Comparison of ENCODE assay signal across 7 cellular contexts in the genomic region with DNA sequence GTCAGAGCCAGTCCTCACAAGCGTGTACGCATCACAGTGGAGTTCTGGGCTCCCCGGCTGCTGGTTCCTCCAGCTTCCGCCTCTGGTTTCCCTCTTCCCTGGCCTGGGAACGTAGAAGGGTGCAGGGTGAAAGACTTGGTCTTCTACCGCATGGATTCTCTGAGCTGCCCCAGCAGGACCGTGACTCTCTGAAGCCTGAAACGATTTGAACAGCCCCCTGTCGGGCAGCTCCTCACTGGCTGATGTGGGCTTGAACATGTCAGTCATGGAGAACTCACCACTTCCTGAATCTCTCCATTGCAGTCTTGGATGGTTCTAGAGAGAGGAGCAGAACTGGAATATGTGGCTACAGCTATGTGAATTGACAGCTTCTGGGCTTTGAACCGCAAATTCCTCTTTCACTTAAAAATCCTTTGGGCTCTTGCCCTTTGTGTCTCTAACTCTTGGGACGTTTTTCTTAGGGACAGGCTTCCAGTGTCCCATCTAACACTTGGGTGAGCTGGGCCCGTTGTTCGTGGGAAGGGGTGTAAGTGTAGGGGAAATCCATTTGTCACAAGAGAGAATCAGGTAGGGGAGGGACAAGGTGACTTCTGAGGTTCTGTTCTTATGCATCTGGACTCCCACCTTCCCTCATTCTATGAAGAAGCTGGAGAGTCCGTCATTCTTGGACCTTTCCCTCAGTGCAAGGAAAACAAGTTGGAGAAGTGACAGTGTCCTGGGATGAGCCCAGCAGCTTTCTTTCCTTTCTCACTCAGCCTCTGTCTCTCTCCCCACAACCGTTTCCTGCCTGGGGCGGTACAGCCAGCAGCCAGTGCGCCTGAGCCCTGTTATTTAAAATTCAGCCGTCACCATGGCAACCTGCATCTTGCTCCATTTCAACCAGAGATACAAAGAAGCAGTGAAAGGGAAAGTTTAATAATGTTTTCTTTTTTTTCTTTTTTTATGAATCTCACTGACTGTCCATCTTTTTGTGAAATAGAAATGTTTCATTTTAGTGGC.
DNase-seq lines count a peak whose midpoint lies in the region; ATAC-seq lines count a peak whose summit lies in the region.

No MANE protein-coding gene starts in this region.

- peak overlapping the region; percentile 75 for H3K27ac ChIP-seq in angular gyrus (ENCODE audit: low read depth, low read length)

- H3K27ac Mint-ChIP-seq in T-helper 1 cell treated with Interleukin-12 subunit alpha and Interleukin-12 subunit beta and Interleukin-4 antibody, amounts not matched to agents 30 μg/mL and 1 μg/mL, for 36 hours: peak overlapping the region; percentile 94
- peak overlapping the region; percentile 95 for H3K27ac Mint-ChIP-seq in stimulated activated effector memory CD8-positive, alpha-beta T cell treated with anti-CD3 and anti-CD28 coated beads, Interleukin-12 subunit alpha, Interleukin-12 subunit beta, amount 100 ng/mL, for 72 hours

- peak; percentile 46 to 74 for DNase-seq in lung microvascular endothelial cell (ENCODE audit: low read depth in 2 of 2)
- peak; percentile 24 to 70 for DNase-seq in stimulated activated effector memory CD8-positive, alpha-beta T cell treated with anti-CD3 and anti-CD28 coated beads, Interleukin-12 subunit alpha, Interleukin-12 subunit beta, amount 100 ng/mL, for 72 hours (ENCODE audit: low spot score in 2 of 2)
- no peak for DNase-seq in amniotic stem cell (lab: John Stamatoyannopoulos, UW)

- peak overlapping the region; percentile 71 for H3K4me3 Mint-ChIP-seq in T-helper 1 cell treated with Interleukin-12 subunit alpha and Interleukin-12 subunit beta and Interleukin-4 antibody, amounts not matched to agents 30 μg/mL and 1 μg/mL, for 36 hours
- H3K4me3 Mint-ChIP-seq in stimulated activated effector memory CD8-positive, alpha-beta T cell treated with anti-CD3 and anti-CD28 coated beads, Interleukin-12 subunit alpha, Interleukin-12 subunit beta, amount 100 ng/mL, for 72 hours: peak overlapping the region; percentile 53

- ATAC-seq in GM18907 (IDR thresholded peaks at IDR 0.05; ENCODE audit: unreplicated experiment) (peak; percentile 85), HG02870 (IDR thresholded peaks at IDR 0.05; ENCODE audit: unreplicated experiment) (peak; percentile 77)
- ATAC-seq in stimulated activated effector memory CD8-positive, alpha-beta T cell treated with anti-CD3 and anti-CD28 coated beads, Interleukin-12 subunit alpha, Interleukin-12 subunit beta, amount 100 ng/mL, for 72 hours: peak; percentile 76

- peaks cover 4% of the 10 kb centered on the region for H3K27me3 Mint-ChIP-seq in T-helper 1 cell treated with Interleukin-12 subunit alpha and Interleukin-12 subunit beta and Interleukin-4 antibody, amounts not matched to agents 30 μg/mL and 1 μg/mL, for 36 hours (ENCODE audit: low read depth)

- peaks cover 44% of the 10 kb centered on the region for H3K4me1 Mint-ChIP-seq in T-helper 1 cell treated with Interleukin-12 subunit alpha and Interleukin-12 subunit beta and Interleukin-4 antibody, amounts not matched to agents 30 μg/mL and 1 μg/mL, for 36 hours (ENCODE audit: low read depth)
- peaks cover 51% of the 10 kb centered on the region for H3K4me1 Mint-ChIP-seq in stimulated activated effector memory CD8-positive, alpha-beta T cell treated with anti-CD3 and anti-CD28 coated beads, Interleukin-12 subunit alpha, Interleukin-12 subunit beta, amount 100 ng/mL, for 72 hours

- peaks cover 2% of the 10 kb centered on the region for H3K36me3 Mint-ChIP-seq in T-helper 1 cell treated with Interleukin-12 subunit alpha and Interleukin-12 subunit beta and Interleukin-4 antibody, amounts not matched to agents 30 μg/mL and 1 μg/mL, for 36 hours (ENCODE audit: low read depth)
- peaks cover 8% of the 10 kb centered on the region for H3K36me3 Mint-ChIP-seq in stimulated activated effector memory CD8-positive, alpha-beta T cell treated with anti-CD3 and anti-CD28 coated beads, Interleukin-12 subunit alpha, Interleukin-12 subunit beta, amount 100 ng/mL, for 72 hours

- no peaks in the 10 kb centered on the region for H3K9me3 Mint-ChIP-seq in T-helper 1 cell treated with Interleukin-12 subunit alpha and Interleukin-12 subunit beta and Interleukin-4 antibody, amounts not matched to agents 30 μg/mL and 1 μg/mL, for 36 hours
- H3K9me3 Mint-ChIP-seq in stimulated activated effector memory CD8-positive, alpha-beta T cell treated with anti-CD3 and anti-CD28 coated beads, Interleukin-12 subunit alpha, Interleukin-12 subunit beta, amount 100 ng/mL, for 72 hours: no peaks in the 10 kb centered on the region
